ENCODE assay signal across 1 cellular context in the genomic region with DNA sequence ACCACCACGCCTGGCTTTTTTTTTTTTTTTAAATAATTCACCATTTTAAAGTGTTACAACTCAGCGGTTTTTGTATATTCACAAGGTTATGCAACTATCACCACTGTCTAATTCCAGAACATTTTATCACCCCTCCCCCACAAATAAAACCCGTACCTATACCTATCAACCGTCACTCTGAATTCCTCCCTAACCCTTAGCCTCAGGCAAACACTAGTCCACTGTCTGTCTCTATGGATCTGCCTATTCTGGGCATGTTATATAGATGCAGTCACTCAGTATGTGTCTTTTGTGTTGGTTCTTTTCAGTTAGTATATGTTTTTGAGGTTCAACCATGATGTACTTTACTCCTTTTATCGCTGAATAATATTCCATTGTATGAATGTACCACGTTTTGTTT.
TF ChIP-seq lines count a peak whose summit lies in the region.

No MANE protein-coding gene starts in this region.

TF ChIP-seq in K562, 482 proteins besides CTCF, POLR2A, EP300 and RAD21:
- TF ChIP-seq CEBPB (tag; IDR thresholded peaks at IDR 0.05) (0 out of 2 replicates have a peak, but pooled peaks have one; percentile 7), PHF20 (IDR thresholded peaks at IDR 0.05; ENCODE audit: partially characterized antibody) (no peak), ZNF146 (CRISPR knock-in tag; IDR thresholded peaks at IDR 0.05; ENCODE audit: unreplicated experiment) (no peak)
